15 cellular contexts compared by ENCODE assay signal in genomic region chr12:80272516-80272915, GRCh38.
"Had no signal": no experiment of that assay in that cellular context is flagged by ENCODE, and none has a peak within 500 bp of the region (broad histone marks: within the 10 kb centered on the region; RNA-seq: fewer than 3 reads in every experiment).

No MANE protein-coding gene starts in this region.

- H3K4me3 Mint-ChIP-seq: activated CD4-positive, alpha-beta memory T cell treated with anti-CD3 and anti-CD28 coated beads for 36 hours; activated naive CD4-positive, alpha-beta T cell treated with anti-CD3 and anti-CD28 coated beads, Interleukin-2, amount 10 ng/mL, durations not matched to agents 7 days and 5 days; activated T-cell treated with anti-CD3 and anti-CD28 coated beads, Interleukin-2, amount 50 U/mL, for 24 hours; naive B cell; stimulated activated memory B cell treated with anti-CD40 and anti-IgM and Interleukin-4, amounts not matched to agents 10 μg/mL and 1 μg/mL and 100 μg/mL, for 72 hours had no signal

- H3K4me3 ChIP-seq: cardiac muscle cell, left lung, right atrium auricular region had no signal

- H3K27me3 ChIP-seq: cardiac muscle cell, left lung, right atrium auricular region had no signal

- H3K9me3 Mint-ChIP-seq: activated CD4-positive, alpha-beta memory T cell treated with anti-CD3 and anti-CD28 coated beads for 36 hours; activated naive CD4-positive, alpha-beta T cell treated with anti-CD3 and anti-CD28 coated beads, Interleukin-2, amount 10 ng/mL, durations not matched to agents 7 days and 5 days; activated T-cell treated with anti-CD3 and anti-CD28 coated beads, Interleukin-2, amount 50 U/mL, for 24 hours; naive B cell; stimulated activated memory B cell treated with anti-CD40 and anti-IgM and Interleukin-4, amounts not matched to agents 10 μg/mL and 1 μg/mL and 100 μg/mL, for 72 hours had no signal

- H3K79me2 ChIP-seq: parathyroid adenoma had no signal

- H3K27ac ChIP-seq: cardiac muscle cell, left lung, parathyroid adenoma, right atrium auricular region had no signal

- ATAC-seq: esophagus mucosa; left lung; stimulated activated memory B cell treated with anti-CD40 and anti-IgM and Interleukin-4, amounts not matched to agents 10 μg/mL and 1 μg/mL and 100 μg/mL, for 72 hours had no signal

- H2AFZ ChIP-seq: parathyroid adenoma had no signal

- H3K4me1 Mint-ChIP-seq: activated naive CD4-positive, alpha-beta T cell treated with anti-CD3 and anti-CD28 coated beads, Interleukin-2, amount 10 ng/mL, durations not matched to agents 7 days and 5 days; naive B cell; stimulated activated memory B cell treated with anti-CD40 and anti-IgM and Interleukin-4, amounts not matched to agents 10 μg/mL and 1 μg/mL and 100 μg/mL, for 72 hours had no signal

- H3K4me1 ChIP-seq: parathyroid adenoma had no signal

- H3K36me3 Mint-ChIP-seq: activated CD4-positive, alpha-beta memory T cell treated with anti-CD3 and anti-CD28 coated beads for 36 hours; activated naive CD4-positive, alpha-beta T cell treated with anti-CD3 and anti-CD28 coated beads, Interleukin-2, amount 10 ng/mL, durations not matched to agents 7 days and 5 days; naive B cell; stimulated activated memory B cell treated with anti-CD40 and anti-IgM and Interleukin-4, amounts not matched to agents 10 μg/mL and 1 μg/mL and 100 μg/mL, for 72 hours had no signal

- H3K27ac Mint-ChIP-seq: activated CD4-positive, alpha-beta memory T cell treated with anti-CD3 and anti-CD28 coated beads for 36 hours; activated naive CD4-positive, alpha-beta T cell treated with anti-CD3 and anti-CD28 coated beads, Interleukin-2, amount 10 ng/mL, durations not matched to agents 7 days and 5 days; activated T-cell treated with anti-CD3 and anti-CD28 coated beads, Interleukin-2, amount 50 U/mL, for 24 hours; naive B cell; stimulated activated memory B cell treated with anti-CD40 and anti-IgM and Interleukin-4, amounts not matched to agents 10 μg/mL and 1 μg/mL and 100 μg/mL, for 72 hours had no signal

- H3K36me3 ChIP-seq: cardiac muscle cell, left lung, right atrium auricular region had no signal

- H3K9me3 ChIP-seq: left lung, right atrium auricular region had no signal

- H3K9ac ChIP-seq: parathyroid adenoma had no signal

- DNase-seq: activated CD4-positive, alpha-beta memory T cell treated with anti-CD3 and anti-CD28 coated beads for 36 hours; activated naive CD4-positive, alpha-beta T cell treated with anti-CD3 and anti-CD28 coated beads, Interleukin-2, amount 10 ng/mL, durations not matched to agents 7 days and 5 days; activated T-cell treated with anti-CD3 and anti-CD28 coated beads, Interleukin-2, amount 50 U/mL, for 24 hours; glutamatergic neuron; hypothalamus; kidney; left lung; mammary epithelial cell; naive B cell; stimulated activated CD4-positive, alpha-beta T cell treated with anti-CD3 and anti-CD28 coated beads, Interleukin-2, amount 100 ng/mL, for 48 hours had no signal

- H3K27me3 Mint-ChIP-seq: activated CD4-positive, alpha-beta memory T cell treated with anti-CD3 and anti-CD28 coated beads for 36 hours; activated naive CD4-positive, alpha-beta T cell treated with anti-CD3 and anti-CD28 coated beads, Interleukin-2, amount 10 ng/mL, durations not matched to agents 7 days and 5 days; activated T-cell treated with anti-CD3 and anti-CD28 coated beads, Interleukin-2, amount 50 U/mL, for 24 hours had no signal
